21 cellular contexts compared by ENCODE assay signal in genomic region chr16:10349851-10350250, GRCh38.
"Had no signal": no experiment of that assay in that cellular context is flagged by ENCODE, and none has a peak within 500 bp of the region (broad histone marks: within the 10 kb centered on the region; RNA-seq: fewer than 3 reads in every experiment).

No MANE protein-coding gene starts in this region.

- H3K27me3 ChIP-seq: colonic mucosa, esophagus muscularis mucosa, foreskin keratinocyte, heart right ventricle, left lung had no signal

- H3K36me3 ChIP-seq: colonic mucosa, esophagus muscularis mucosa, heart right ventricle, left lung, lower lobe of right lung had no signal

- H3K9me3 ChIP-seq: colonic mucosa, mucosa of descending colon had no signal

- H3K4me1 Mint-ChIP-seq: mesothelial cell of epicardium had no signal

- ATAC-seq: foreskin keratinocyte, heart right ventricle, left cardiac atrium, left lung, left ventricle myocardium superior, lower lobe of right lung, mucosa of descending colon had no signal

- H3K4me3 ChIP-seq: colonic mucosa, esophagus muscularis mucosa, heart right ventricle, left lung, lower lobe of right lung, mucosa of descending colon had no signal

- H3K4me3 Mint-ChIP-seq: dendritic cell treated with granulocyte-macrophage colony-stimulating factor and Interleukin-4, amounts not matched to agents 40 ng/mL and 50 ng/mL, for 4 days; mesothelial cell of epicardium had no signal

- DNase-seq: colonic mucosa; cortex of kidney; effector CD8-positive, alpha-beta T cell; foreskin keratinocyte; glutamatergic neuron; head of caudate nucleus; heart right ventricle; hippocampal formation; left cardiac atrium; left lung; left ventricle myocardium superior; lower lobe of right lung; mesenchymal stem cell; mucosa of descending colon had no signal

- H3K36me3 Mint-ChIP-seq: mesothelial cell of epicardium had no signal

- FAIRE-seq: endothelial cell of umbilical vein, frontal cortex, islet of Langerhans, keratinocyte had no signal

- H3K27ac Mint-ChIP-seq: dendritic cell treated with granulocyte-macrophage colony-stimulating factor and Interleukin-4, amounts not matched to agents 40 ng/mL and 50 ng/mL, for 4 days; mesothelial cell of epicardium had no signal

- H3K27me3 Mint-ChIP-seq: dendritic cell treated with granulocyte-macrophage colony-stimulating factor and Interleukin-4, amounts not matched to agents 40 ng/mL and 50 ng/mL, for 4 days had no signal

- H3K4me1 ChIP-seq: colonic mucosa, esophagus muscularis mucosa, foreskin keratinocyte, heart right ventricle, left lung, lower lobe of right lung had no signal

- H3K27ac ChIP-seq: colonic mucosa, esophagus muscularis mucosa, foreskin keratinocyte, heart right ventricle, left lung, lower lobe of right lung had no signal
